ENCODE assay signal across 3 cellular contexts in the genomic region with DNA sequence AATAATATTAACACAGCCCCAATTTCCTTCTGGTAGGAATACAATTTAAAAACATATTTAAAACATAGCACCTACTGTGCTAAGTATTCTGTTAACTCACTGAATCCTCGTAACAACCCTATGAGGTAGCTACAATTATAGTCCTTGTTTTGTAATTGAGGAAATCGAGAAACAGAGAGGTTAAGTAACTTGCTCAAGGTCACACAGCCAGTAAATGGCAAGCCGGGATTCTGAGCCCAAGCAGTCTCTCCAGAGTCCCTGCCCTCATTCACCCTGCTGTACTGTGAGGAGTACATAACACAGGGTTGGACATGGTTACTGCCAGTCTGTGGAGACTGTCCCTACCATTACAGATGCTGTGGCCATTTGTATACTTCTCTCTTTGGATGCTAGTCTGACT.
TF ChIP-seq lines count a peak whose summit lies in the region.

No MANE protein-coding gene starts in this region.

TF ChIP-seq in HepG2, 621 proteins besides CTCF, POLR2A, EP300 and RAD21:
- TF ChIP-seq ZNF768 (CRISPR knock-in tag; IDR thresholded peaks at IDR 0.05) (peak; percentile 88; the same call in 1 of the 2 replicates), ZXDC (CRISPR knock-in tag; IDR thresholded peaks at IDR 0.05) (no peak), ZMYM3 (CRISPR knock-in tag; IDR thresholded peaks at IDR 0.05) (peak; percentile 64; the same call in 1 of the 2 replicates)

TF ChIP-seq in HEK293, 187 proteins besides CTCF, POLR2A, EP300 and RAD21:
- TF ChIP-seq GLI2 (tag by site-specific recombination; IDR thresholded peaks at IDR 0.05; ENCODE audit: borderline replicate concordance, low read depth), result no peak
- TF ChIP-seq ZNF768 (tag by site-specific recombination; IDR thresholded peaks at IDR 0.05), result peak; percentile 65; the same call in 1 of the 2 replicates
- no peak for TF ChIP-seq ZNF114 (tag by site-specific recombination; IDR thresholded peaks at IDR 0.05)
- no peak for TF ChIP-seq HOXD13 (CRISPR knock-in tag; IDR thresholded peaks at IDR 0.05; ENCODE audit: borderline replicate concordance)
- TF ChIP-seq, protein P1, sequence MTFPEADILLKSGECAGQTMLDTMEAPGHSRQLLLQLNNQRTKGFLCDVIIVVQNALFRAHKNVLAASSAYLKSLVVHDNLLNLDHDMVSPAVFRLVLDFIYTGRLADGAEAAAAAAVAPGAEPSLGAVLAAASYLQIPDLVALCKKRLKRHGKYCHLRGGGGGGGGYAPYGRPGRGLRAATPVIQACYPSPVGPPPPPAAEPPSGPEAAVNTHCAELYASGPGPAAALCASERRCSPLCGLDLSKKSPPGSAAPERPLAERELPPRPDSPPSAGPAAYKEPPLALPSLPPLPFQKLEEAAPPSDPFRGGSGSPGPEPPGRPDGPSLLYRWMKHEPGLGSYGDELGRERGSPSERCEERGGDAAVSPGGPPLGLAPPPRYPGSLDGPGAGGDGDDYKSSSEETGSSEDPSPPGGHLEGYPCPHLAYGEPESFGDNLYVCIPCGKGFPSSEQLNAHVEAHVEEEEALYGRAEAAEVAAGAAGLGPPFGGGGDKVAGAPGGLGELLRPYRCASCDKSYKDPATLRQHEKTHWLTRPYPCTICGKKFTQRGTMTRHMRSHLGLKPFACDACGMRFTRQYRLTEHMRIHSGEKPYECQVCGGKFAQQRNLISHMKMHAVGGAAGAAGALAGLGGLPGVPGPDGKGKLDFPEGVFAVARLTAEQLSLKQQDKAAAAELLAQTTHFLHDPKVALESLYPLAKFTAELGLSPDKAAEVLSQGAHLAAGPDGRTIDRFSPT (tag by site-specific recombination; IDR thresholded peaks at IDR 0.05), result no peak
- no peak for TF ChIP-seq ZNF549 (tag by site-specific recombination; IDR thresholded peaks at IDR 0.05)
- no peak for TF ChIP-seq GLI4 (tag by site-specific recombination; IDR thresholded peaks at IDR 0.05)

TF ChIP-seq in K562, 482 proteins besides CTCF, POLR2A, EP300 and RAD21:
- peak; percentile 80 for TF ChIP-seq BCOR (IDR thresholded peaks at IDR 0.05)
- TF ChIP-seq ZFP36 (IDR thresholded peaks at IDR 0.05; ENCODE audit: low read depth, low read length, partially characterized antibody), result peak; percentile 77
- TF ChIP-seq, protein P2, sequence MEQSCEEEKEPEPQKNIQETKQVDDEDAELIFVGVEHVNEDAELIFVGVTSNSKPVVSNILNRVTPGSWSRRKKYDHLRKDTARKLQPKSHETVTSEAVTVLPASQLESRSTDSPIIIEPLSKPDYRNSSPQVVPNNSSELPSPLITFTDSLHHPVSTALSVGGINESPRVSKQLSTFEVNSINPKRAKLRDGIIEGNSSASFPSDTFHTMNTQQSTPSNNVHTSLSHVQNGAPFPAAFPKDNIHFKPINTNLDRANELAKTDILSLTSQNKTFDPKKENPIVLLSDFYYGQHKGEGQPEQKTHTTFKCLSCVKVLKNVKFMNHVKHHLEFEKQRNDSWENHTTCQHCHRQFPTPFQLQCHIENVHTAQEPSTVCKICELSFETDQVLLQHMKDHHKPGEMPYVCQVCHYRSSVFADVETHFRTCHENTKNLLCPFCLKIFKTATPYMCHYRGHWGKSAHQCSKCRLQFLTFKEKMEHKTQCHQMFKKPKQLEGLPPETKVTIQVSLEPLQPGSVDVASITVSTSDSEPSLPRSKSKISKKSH (CRISPR knock-in tag; IDR thresholded peaks at IDR 0.05), result no peak
- 0 out of 4 replicates have a peak, but pooled peaks have one; percentile 10 to 21 for TF ChIP-seq KDM1A (IDR thresholded peaks at IDR 0.05)
- TF ChIP-seq HDAC2 (IDR thresholded peaks at IDR 0.05), result no peak
- no peak for TF ChIP-seq SRF (CRISPR knock-in tag; IDR thresholded peaks at IDR 0.05)
- no peak for TF ChIP-seq HDGF (IDR thresholded peaks at IDR 0.05)
- no peak for TF ChIP-seq HDAC3 (IDR thresholded peaks at IDR 0.05; ENCODE audit: borderline replicate concordance, partially characterized antibody)
- no peak for TF ChIP-seq CCNT2 (IDR thresholded peaks at IDR 0.05; ENCODE audit: borderline replicate concordance, extremely low read depth, insufficient read length, low read depth, low read length)
- TF ChIP-seq ARNT (IDR thresholded peaks at IDR 0.05), result no peak
- 0 out of 2 replicates have a peak, but pooled peaks have one; percentile 40 for TF ChIP-seq ADNP (tag; IDR thresholded peaks at IDR 0.05)
- peak; percentile 95 for TF ChIP-seq RBM25 (IDR thresholded peaks at IDR 0.05; ENCODE audit: low read depth, low read length, severe bottlenecking)
